ENCODE assay signal across 8 cellular contexts in the genomic region with DNA sequence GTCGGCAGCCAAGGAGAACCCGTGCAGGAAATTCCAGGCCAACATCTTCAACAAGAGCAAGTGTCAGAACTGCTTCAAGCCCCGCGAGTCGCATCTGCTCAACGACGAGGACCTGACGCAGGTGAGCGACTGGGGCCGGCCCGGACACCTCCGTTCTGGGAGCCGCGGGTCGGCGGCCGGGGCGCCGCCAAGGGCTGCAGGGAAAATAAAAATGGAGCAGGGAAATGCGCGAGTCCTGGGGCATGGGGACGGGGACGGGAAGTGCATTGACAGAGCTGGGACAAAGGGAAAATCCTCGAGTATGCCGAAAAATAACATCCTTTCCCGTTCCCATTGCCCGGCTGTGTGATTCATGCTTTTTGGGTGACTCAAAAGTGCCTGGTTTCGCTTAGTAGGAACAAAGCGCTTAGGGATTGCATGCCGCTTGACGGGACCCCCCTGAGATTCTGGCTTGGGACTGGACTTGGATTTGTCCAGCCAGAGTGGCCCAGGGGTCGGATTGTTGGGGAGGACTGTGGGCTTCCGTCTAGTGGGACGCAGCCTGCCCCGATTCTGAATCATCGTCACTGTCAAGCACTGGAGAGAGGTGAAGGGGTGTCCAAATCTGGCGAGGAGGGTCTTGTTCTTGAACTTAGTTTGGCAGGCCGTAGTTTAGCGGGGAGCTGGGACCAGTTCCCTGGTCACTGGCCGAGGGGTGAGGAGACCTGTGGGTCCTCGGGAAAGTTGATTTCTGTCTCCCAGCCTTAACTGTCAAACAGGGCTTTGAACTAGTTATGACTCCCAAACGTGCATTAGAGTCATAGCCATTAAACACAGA. TPM values are rescaled to one million over a fixed set of nuclear protein-coding genes. Genes with fewer than 3 reads are reported as not detected.
A peak's percentile ranks its signal among the peaks of the same experiment; 100 is the strongest.
DNase-seq lines count a peak whose midpoint lies in the region; ATAC-seq and TF ChIP-seq lines count a peak whose summit lies in the region.

No MANE protein-coding gene starts in this region.

- POLR2A ChIA-PET in activated CD4-positive, alpha-beta T cell treated with anti-CD3 and anti-CD28 coated beads for 36 hours (lab: Charles Lee), result no interaction called here

- H3K4me1 ChIP-seq in SJSA1 (replicated peaks) (peaks cover 58% of the 10 kb centered on the region), thoracic aorta (ENCODE audit: control insufficient read depth in 1 of 2, low read depth in 2 of 2) (peaks cover 39 to 54% of the 10 kb centered on the region in 2 donors)

- peak; percentile 53 for DNase-seq in activated CD4-positive, alpha-beta T cell treated with anti-CD3 and anti-CD28 coated beads for 36 hours
- no peak for DNase-seq in activated CD4-positive, alpha-beta T cell treated with anti-CD3 and anti-CD28 coated beads for 1 hour
- DNase-seq in SJSA1 (ENCODE audit: low read depth in 1 of 2, low spot score in 2 of 2), result peak; percentile 55 to 60
- DNase-seq in coronary artery (ENCODE audit: low spot score), result peak; percentile 77
- peak; percentile 89 for DNase-seq in mesenteric fat pad (ENCODE audit: low spot score)
- no peak for DNase-seq in thoracic aorta (ENCODE audit: low spot score)
- no peak for DNase-seq in DMS79 (lab: John Stamatoyannopoulos, UW)

- no peaks in the 10 kb centered on the region for H3K9me3 Mint-ChIP-seq in activated CD4-positive, alpha-beta T cell treated with anti-CD3 and anti-CD28 coated beads for 36 hours (ENCODE audit: low read depth)

- H3K36me3 ChIP-seq in SJSA1 (peaks cover 30% of the 10 kb centered on the region), thoracic aorta (no peaks in the 10 kb centered on the region)

- ATAC-seq in activated CD4-positive, alpha-beta T cell treated with anti-CD3 and anti-CD28 coated beads for 36 hours, result no peak
- ATAC-seq in thoracic aorta (ENCODE audit: insufficient number of reproducible peaks, low FRiP score, low read depth) (peak; percentile 50), GM21526 (IDR thresholded peaks at IDR 0.05; ENCODE audit: low FRiP score, unreplicated experiment) (no peak)

- intact Hi-C loops in activated CD4-positive, alpha-beta T cell treated with anti-CD3 and anti-CD28 coated beads for 36 hours (cut with DNase I, micrococcal nuclease), result loop anchor here (1.0 to 10.0 kb wide), 10 partner anchors 40 to 794 kb away; partner anchors contain the start of genes COPS3 (in 1 of the 2), FLCN (in 1 of the 2), MED9 (in 1 of the 2) and NT5M (in 1 of the 2)

- H3K4me3 Mint-ChIP-seq in activated CD4-positive, alpha-beta T cell treated with anti-CD3 and anti-CD28 coated beads for 36 hours, result peak overlapping the region; percentile 84

- H3K27me3 Mint-ChIP-seq in activated CD4-positive, alpha-beta T cell treated with anti-CD3 and anti-CD28 coated beads for 36 hours, result no peaks in the 10 kb centered on the region

- H3K4me3 ChIP-seq in SJSA1, result peak overlapping the region; percentile 81
- H3K4me3 ChIP-seq in coronary artery, result peak overlapping the region; percentile 73
- peak overlapping the region; percentile 74 for H3K4me3 ChIP-seq in thoracic aorta

- no peaks in the 10 kb centered on the region for H3K36me3 Mint-ChIP-seq in activated CD4-positive, alpha-beta T cell treated with anti-CD3 and anti-CD28 coated beads for 36 hours (ENCODE audit: low read depth)

- H3K4me1 Mint-ChIP-seq in activated CD4-positive, alpha-beta T cell treated with anti-CD3 and anti-CD28 coated beads for 36 hours, result peaks cover 54% of the 10 kb centered on the region

- no peak for TF ChIP-seq CTCF in coronary artery (IDR thresholded peaks at IDR 0.05)
- TF ChIP-seq CTCF in thoracic aorta (IDR thresholded peaks at IDR 0.05), result no peak

- peak overlapping the region; percentile 85 for H3K27ac Mint-ChIP-seq in activated CD4-positive, alpha-beta T cell treated with anti-CD3 and anti-CD28 coated beads for 36 hours

- no peaks in the 10 kb centered on the region for H3K9me3 ChIP-seq in SJSA1 (replicated peaks)
- no peaks in the 10 kb centered on the region for H3K9me3 ChIP-seq in thoracic aorta

- CTCF ChIA-PET in activated CD4-positive, alpha-beta T cell treated with anti-CD3 and anti-CD28 coated beads for 36 hours (lab: Charles Lee), result interaction anchor here (0.7 kb wide), 1 partner anchor 30 kb away, joined by 4 read pairs; no protein-coding TSS in a partner anchor

- no peaks in the 10 kb centered on the region for H3K27me3 ChIP-seq in SJSA1 (replicated peaks)
- no peaks in the 10 kb centered on the region for H3K27me3 ChIP-seq in thoracic aorta (replicated peaks; ENCODE audit: insufficient read depth)

- H3K27ac ChIP-seq in SJSA1 (peak overlapping the region; percentile 66), coronary artery (peak overlapping the region; percentile 91), thoracic aorta (peak overlapping the region; percentile 88 to 90)

RNA-seq across cellular contexts. Expression of gene MPRIP, which starts 0.8 kb away (rescaled TPM):
- 100 to 1,000 TPM; 131 to 179 TPM for total RNA-seq in activated CD4-positive, alpha-beta T cell treated with anti-CD3 and anti-CD28 coated beads for 36 hours
- total RNA-seq in SJSA1 (2014; rRNA removed; shearing (Covaris generic)), result 193 and 199 TPM in 2 replicates
- 293 TPM for total RNA-seq in mesenteric fat pad
- total RNA-seq in thoracic aorta, result 100 to 1,000 TPM; 235 to 252 TPM

Comparison
In these comparisons a context has a peak if more than half of its experiments do, and no peak if none do; other contexts are left out.
1. DNase-seq: peak in activated CD4-positive, alpha-beta T cell treated with anti-CD3 and anti-CD28 coated beads for 36 hours (single experiment), SJSA1 (2 of 2), coronary artery (single experiment) and mesenteric fat pad (single experiment); none in activated CD4-positive, alpha-beta T cell treated with anti-CD3 and anti-CD28 coated beads for 1 hour (single experiment), thoracic aorta (single experiment) and DMS79 (single experiment).
2. Peak in every context shown above with its lines, with median percentiles within 50 percentile points of each other: H3K27ac ChIP-seq and H3K4me3 ChIP-seq.